In genomic region chr1:236989290-236990051, GRCh38 we compare ENCODE assay signal across 3 cellular contexts.
TF ChIP-seq lines count a peak whose summit lies in the region.

No MANE protein-coding gene starts in this region.

TF ChIP-seq in HepG2, 621 proteins besides CTCF, POLR2A, EP300 and RAD21 (continues in another document):
- TF ChIP-seq CEBPG (CRISPR knock-in tag; IDR thresholded peaks at IDR 0.05) (peak; percentile 22; the same call in 1 of the 2 replicates), SP5 (CRISPR knock-in tag; IDR thresholded peaks at IDR 0.05; ENCODE audit: borderline replicate concordance, low read depth) (no peak)
- TF ChIP-seq, protein P1, sequence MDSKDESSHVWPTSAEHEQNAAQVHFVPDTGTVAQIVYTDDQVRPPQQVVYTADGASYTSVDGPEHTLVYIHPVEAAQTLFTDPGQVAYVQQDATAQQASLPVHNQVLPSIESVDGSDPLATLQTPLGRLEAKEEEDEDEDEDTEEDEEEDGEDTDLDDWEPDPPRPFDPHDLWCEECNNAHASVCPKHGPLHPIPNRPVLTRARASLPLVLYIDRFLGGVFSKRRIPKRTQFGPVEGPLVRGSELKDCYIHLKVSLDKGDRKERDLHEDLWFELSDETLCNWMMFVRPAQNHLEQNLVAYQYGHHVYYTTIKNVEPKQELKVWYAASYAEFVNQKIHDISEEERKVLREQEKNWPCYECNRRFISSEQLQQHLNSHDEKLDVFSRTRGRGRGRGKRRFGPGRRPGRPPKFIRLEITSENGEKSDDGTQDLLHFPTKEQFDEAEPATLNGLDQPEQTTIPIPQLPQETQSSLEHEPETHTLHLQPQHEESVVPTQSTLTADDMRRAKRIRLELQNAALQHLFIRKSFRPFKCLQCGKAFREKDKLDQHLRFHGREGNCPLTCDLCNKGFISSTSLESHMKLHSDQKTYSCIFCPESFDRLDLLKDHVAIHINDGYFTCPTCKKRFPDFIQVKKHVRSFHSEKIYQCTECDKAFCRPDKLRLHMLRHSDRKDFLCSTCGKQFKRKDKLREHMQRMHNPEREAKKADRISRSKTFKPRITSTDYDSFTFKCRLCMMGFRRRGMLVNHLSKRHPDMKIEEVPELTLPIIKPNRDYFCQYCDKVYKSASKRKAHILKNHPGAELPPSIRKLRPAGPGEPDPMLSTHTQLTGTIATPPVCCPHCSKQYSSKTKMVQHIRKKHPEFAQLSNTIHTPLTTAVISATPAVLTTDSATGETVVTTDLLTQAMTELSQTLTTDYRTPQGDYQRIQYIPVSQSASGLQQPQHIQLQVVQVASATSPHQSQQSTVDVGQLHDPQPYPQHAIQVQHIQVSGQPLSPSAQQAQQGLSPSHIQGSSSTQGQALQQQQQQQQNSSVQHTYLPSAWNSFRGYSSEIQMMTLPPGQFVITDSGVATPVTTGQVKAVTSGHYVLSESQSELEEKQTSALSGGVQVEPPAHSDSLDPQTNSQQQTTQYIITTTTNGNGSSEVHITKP (CRISPR knock-in tag; IDR thresholded peaks at IDR 0.05; ENCODE audit: low read depth): no peak

TF ChIP-seq in HEK293, 187 proteins besides CTCF, POLR2A, EP300 and RAD21:
- TF ChIP-seq SETDB1 (IDR thresholded peaks at IDR 0.05; ENCODE audit: insufficient read length, low read length) (peak; percentile 87), TRIM28 (IDR thresholded peaks at IDR 0.05; ENCODE audit: borderline replicate concordance, low read length) (peak; percentile 88), ZNF549 (tag by site-specific recombination; IDR thresholded peaks at IDR 0.05) (peak; percentile 8; the same call in 1 of the 2 replicates), ZBTB17 (tag by site-specific recombination; IDR thresholded peaks at IDR 0.05) (no peak), ZNF514 (tag by site-specific recombination; IDR thresholded peaks at IDR 0.05) (no peak), ZNF473 (tag by site-specific recombination; IDR thresholded peaks at IDR 0.05) (no peak), ZNF777 (tag by site-specific recombination; IDR thresholded peaks at IDR 0.05; ENCODE audit: borderline replicate concordance) (no peak), ZNF76 (tag by site-specific recombination; IDR thresholded peaks at IDR 0.05; ENCODE audit: borderline replicate concordance, low read depth) (no peak), ZNF664 (tag by site-specific recombination; IDR thresholded peaks at IDR 0.05) (no peak)

TF ChIP-seq in K562, 482 proteins besides CTCF, POLR2A, EP300 and RAD21:
- TF ChIP-seq CEBPG (CRISPR knock-in tag; IDR thresholded peaks at IDR 0.05) (no peak), CEBPG (tag; conservative IDR thresholded peaks at IDR 0.05 in 1 of 2, IDR thresholded peaks at IDR 0.05 in 1 of 2) (peak; percentile 30 to 32; a peak in 1 of 4 replicates), CEBPB (tag; IDR thresholded peaks at IDR 0.05) (0 out of 2 replicates have a peak, but pooled peaks have one; percentile 10), ZNF76 (CRISPR knock-in tag; IDR thresholded peaks at IDR 0.05; ENCODE audit: borderline replicate concordance) (no peak)
